ENCODE assay signal across 1 cellular context in genomic region chr5:172598251-172599203, GRCh38.
TF ChIP-seq lines count a peak whose summit lies in the region.

No MANE protein-coding gene starts in this region.

TF ChIP-seq in H1, 55 proteins besides CTCF, POLR2A, EP300 and RAD21:
- no peak for TF ChIP-seq KDM5A (IDR thresholded peaks at IDR 0.05; ENCODE audit: low read length)
- TF ChIP-seq CHD2 (IDR thresholded peaks at IDR 0.05; ENCODE audit: low read length), result no peak
